ENCODE assay signal across 20 cellular contexts in genomic region chr5:107464876-107465275, GRCh38.
A peak's percentile ranks its signal among the peaks of the same experiment; 100 is the strongest.
DNase-seq lines count a peak whose midpoint lies in the region; ATAC-seq lines count a peak whose summit lies in the region.
"Had no signal": no experiment of that assay in that cellular context is flagged by ENCODE, and none has a peak within 500 bp of the region (broad histone marks: within the 10 kb centered on the region; RNA-seq: fewer than 3 reads in every experiment).

No MANE protein-coding gene starts in this region.

- intact Hi-C loops in activated CD4-positive, alpha-beta T cell treated with anti-CD3 and anti-CD28 coated beads, Interleukin-2, amount 10 ng/mL, durations not matched to agents 24 days and 14 days (cut with micrococcal nuclease): loop anchor here (2.0 to 5.0 kb wide), 3 partner anchors 22 to 107 kb away; no protein-coding TSS in a partner anchor

- H3K27me3 Mint-ChIP-seq in activated CD4-positive, alpha-beta T cell treated with anti-CD3 and anti-CD28 coated beads, Interleukin-2, amount 10 ng/mL, durations not matched to agents 24 days and 14 days: peaks cover 9% of the 10 kb centered on the region
- peaks cover 12% of the 10 kb centered on the region for H3K27me3 Mint-ChIP-seq in activated CD4-positive, alpha-beta T cell treated with anti-CD3 and anti-CD28 coated beads, Interleukin-2, amount 10 ng/mL, durations not matched to agents 7 days and 5 days
- peaks cover 5 to 6% (median 6%) of the 10 kb centered on the region in 3 donors for H3K27me3 Mint-ChIP-seq in immature natural killer cell (ENCODE audit: low read depth in 3 of 3)

- H3K4me3 Mint-ChIP-seq in activated CD4-positive, alpha-beta T cell treated with anti-CD3 and anti-CD28 coated beads, Interleukin-2, amount 10 ng/mL, durations not matched to agents 24 days and 14 days: no peak overlapping the region
- H3K4me3 Mint-ChIP-seq in activated CD4-positive, alpha-beta T cell treated with anti-CD3 and anti-CD28 coated beads, Interleukin-2, amount 10 ng/mL, durations not matched to agents 7 days and 5 days: no peak overlapping the region
- peak overlapping the region; percentile 50 to 70 (median 52) for H3K4me3 Mint-ChIP-seq in immature natural killer cell
- H3K4me3 Mint-ChIP-seq: activated naive CD8-positive, alpha-beta T cell treated with anti-CD3 and anti-CD28 coated beads, Interleukin-2, amount 10 ng/mL, durations not matched to agents 7 days and 5 days had no signal

- H3K4me1 Mint-ChIP-seq in activated CD4-positive, alpha-beta T cell treated with anti-CD3 and anti-CD28 coated beads, Interleukin-2, amount 10 ng/mL, durations not matched to agents 24 days and 14 days: peaks cover 10% of the 10 kb centered on the region
- H3K4me1 Mint-ChIP-seq in activated CD4-positive, alpha-beta T cell treated with anti-CD3 and anti-CD28 coated beads, Interleukin-2, amount 10 ng/mL, durations not matched to agents 7 days and 5 days: peaks cover 13% of the 10 kb centered on the region
- H3K4me1 Mint-ChIP-seq in immature natural killer cell: peaks cover 81 to 91% of the 10 kb centered on the region in 2 donors

- CTCF ChIA-PET in activated CD4-positive, alpha-beta T cell treated with anti-CD3 and anti-CD28 coated beads, Interleukin-2, amount 10 ng/mL, durations not matched to agents 7 days and 5 days (lab: Charles Lee): no interaction called here

- no peak for ATAC-seq in HG03439 (IDR thresholded peaks at IDR 0.05; ENCODE audit: unreplicated experiment)
- ATAC-seq: gastrocnemius medialis, left cardiac atrium, pancreas had no signal

- H3K36me3 Mint-ChIP-seq in activated CD4-positive, alpha-beta T cell treated with anti-CD3 and anti-CD28 coated beads, Interleukin-2, amount 10 ng/mL, durations not matched to agents 24 days and 14 days (ENCODE audit: low read depth): no peaks in the 10 kb centered on the region
- no peaks in the 10 kb centered on the region for H3K36me3 Mint-ChIP-seq in activated CD4-positive, alpha-beta T cell treated with anti-CD3 and anti-CD28 coated beads, Interleukin-2, amount 10 ng/mL, durations not matched to agents 7 days and 5 days (ENCODE audit: low read depth)
- H3K36me3 Mint-ChIP-seq in immature natural killer cell: peaks cover 0 to 4% (median 0%) of the 10 kb centered on the region in 3 donors
- H3K36me3 Mint-ChIP-seq: activated naive CD8-positive, alpha-beta T cell treated with anti-CD3 and anti-CD28 coated beads, Interleukin-2, amount 10 ng/mL, durations not matched to agents 7 days and 5 days had no signal

- POLR2A ChIA-PET in activated CD4-positive, alpha-beta T cell treated with anti-CD3 and anti-CD28 coated beads, Interleukin-2, amount 10 ng/mL, durations not matched to agents 7 days and 5 days (lab: Charles Lee): no interaction called here

- peak overlapping the region; percentile 71 for H3K27ac Mint-ChIP-seq in activated CD4-positive, alpha-beta T cell treated with anti-CD3 and anti-CD28 coated beads, Interleukin-2, amount 10 ng/mL, durations not matched to agents 24 days and 14 days
- no peak overlapping the region for H3K27ac Mint-ChIP-seq in activated CD4-positive, alpha-beta T cell treated with anti-CD3 and anti-CD28 coated beads, Interleukin-2, amount 10 ng/mL, durations not matched to agents 7 days and 5 days
- H3K27ac Mint-ChIP-seq in immature natural killer cell: peak overlapping the region; percentile 72 to 95 (median 91)
- H3K27ac Mint-ChIP-seq: activated naive CD8-positive, alpha-beta T cell treated with anti-CD3 and anti-CD28 coated beads, Interleukin-2, amount 10 ng/mL, durations not matched to agents 7 days and 5 days had no signal

- no peak for DNase-seq in activated CD4-positive, alpha-beta T cell treated with anti-CD3 and anti-CD28 coated beads, Interleukin-2, amount 10 ng/mL, durations not matched to agents 24 days and 14 days
- no peak for DNase-seq in activated CD4-positive, alpha-beta T cell treated with anti-CD3 and anti-CD28 coated beads, Interleukin-2, amount 10 ng/mL, durations not matched to agents 7 days and 5 days
- peak; percentile 63 for DNase-seq in NAMALWA (ENCODE audit: low spot score)
- DNase-seq in immature natural killer cell: peak in 1 of 3 donors; percentile 20
- DNase-seq in renal cortical epithelial cell (ENCODE audit: low read depth): peak; percentile 65
- DNase-seq in HUDEP-2 (lab: John Stamatoyannopoulos, UW; ENCODE audit: unreplicated experiment in 76 of 76): no peak
- DNase-seq in NCI-H1092 (lab: John Stamatoyannopoulos, UW): no peak
- DNase-seq: 8988T; activated CD4-positive, alpha-beta T cell treated with anti-CD3 and anti-CD28 coated beads, Interleukin-2, amount 50 U/mL, for 1 hour; activated naive CD8-positive, alpha-beta T cell treated with anti-CD3 and anti-CD28 coated beads, Interleukin-2, amount 10 ng/mL, durations not matched to agents 7 days and 5 days; activated T-cell treated with anti-CD3 and anti-CD28 coated beads, Interleukin-2, amount 50 U/mL, for 48 hours; DMS 273 treated with DMSO at 0.1 percent for 48 hours; gastrocnemius medialis; GDM1; left cardiac atrium; NCI-H187 treated with DMSO at 0.1 percent for 48 hours; NK-92 treated with Interleukin-12 subunit alpha and Interleukin-12 subunit beta, amount 100 ng/mL, for 24 hours; pancreas; stimulated activated CD4-positive, alpha-beta T cell treated with anti-CD3 and anti-CD28 coated beads, Interleukin-2, amount 100 ng/mL, for 24 hours had no signal

- H3K9me3 Mint-ChIP-seq in activated CD4-positive, alpha-beta T cell treated with anti-CD3 and anti-CD28 coated beads, Interleukin-2, amount 10 ng/mL, durations not matched to agents 24 days and 14 days: no peaks in the 10 kb centered on the region
- no peaks in the 10 kb centered on the region for H3K9me3 Mint-ChIP-seq in activated CD4-positive, alpha-beta T cell treated with anti-CD3 and anti-CD28 coated beads, Interleukin-2, amount 10 ng/mL, durations not matched to agents 7 days and 5 days
- no peaks in the 10 kb centered on the region for H3K9me3 Mint-ChIP-seq in immature natural killer cell
- H3K9me3 Mint-ChIP-seq: activated naive CD8-positive, alpha-beta T cell treated with anti-CD3 and anti-CD28 coated beads, Interleukin-2, amount 10 ng/mL, durations not matched to agents 7 days and 5 days had no signal

Comparison
In these comparisons a context has a peak if more than half of its experiments do, and no peak if none do; other contexts are left out.
1. DNase-seq: peak in NAMALWA (single experiment) and renal cortical epithelial cell (single experiment); none in activated CD4-positive, alpha-beta T cell treated with anti-CD3 and anti-CD28 coated beads, Interleukin-2, amount 10 ng/mL, durations not matched to agents 24 days and 14 days (single experiment), activated CD4-positive, alpha-beta T cell treated with anti-CD3 and anti-CD28 coated beads, Interleukin-2, amount 10 ng/mL, durations not matched to agents 7 days and 5 days (single experiment), HUDEP-2 (0 of 76) and NCI-H1092 (single experiment).
2. H3K4me3 Mint-ChIP-seq: peak in immature natural killer cell (5 of 5); none in activated CD4-positive, alpha-beta T cell treated with anti-CD3 and anti-CD28 coated beads, Interleukin-2, amount 10 ng/mL, durations not matched to agents 24 days and 14 days (single experiment) and activated CD4-positive, alpha-beta T cell treated with anti-CD3 and anti-CD28 coated beads, Interleukin-2, amount 10 ng/mL, durations not matched to agents 7 days and 5 days (single experiment).